ENCODE assay signal across 8 cellular contexts in the genomic region with DNA sequence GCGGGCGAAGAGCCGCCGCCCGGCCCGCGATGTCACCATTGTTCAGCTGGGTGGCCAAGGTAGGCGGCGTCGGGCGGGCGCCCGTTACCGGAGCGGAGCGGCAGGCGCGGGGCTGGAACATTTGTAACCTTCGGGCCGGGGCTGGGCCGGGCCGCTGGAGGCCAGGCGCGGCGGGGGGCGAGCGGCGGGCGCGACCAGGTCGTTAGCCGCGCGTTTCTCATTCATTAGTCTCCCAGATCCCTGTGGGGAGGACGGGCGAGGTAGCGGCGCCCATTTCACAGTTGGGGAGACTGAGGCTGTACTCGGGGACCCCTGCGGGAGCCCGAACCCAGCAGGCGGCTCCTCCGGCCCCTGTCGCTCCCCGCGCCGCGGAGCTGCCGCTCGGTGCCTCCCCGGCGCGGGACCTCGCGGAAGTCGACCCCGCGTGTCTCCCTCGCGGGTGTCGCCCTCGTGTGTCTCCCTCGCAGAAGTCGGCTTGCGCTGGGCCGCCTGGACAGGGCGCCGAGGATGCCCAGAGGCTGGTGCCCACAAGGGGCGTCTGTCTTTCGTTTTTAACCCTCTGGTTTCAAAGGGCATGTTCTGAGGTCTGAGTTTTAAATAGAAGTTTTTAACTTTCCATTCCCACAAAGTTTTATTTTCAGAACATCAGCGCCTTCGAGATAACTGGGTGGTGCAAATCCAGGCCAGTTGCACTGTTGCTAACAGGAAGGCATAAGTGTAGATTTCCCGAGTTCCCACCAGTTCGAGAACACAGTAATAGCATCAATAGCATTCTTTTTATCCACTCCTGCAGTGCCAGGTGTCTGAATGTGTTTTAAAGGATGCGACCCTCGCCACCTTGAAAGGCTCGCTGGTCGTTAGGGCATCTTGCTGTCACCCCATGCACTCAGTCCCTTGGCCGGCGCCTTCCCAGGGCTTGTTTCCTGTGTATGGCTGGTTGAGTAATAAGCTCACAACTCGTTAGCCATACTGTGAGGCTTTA. TPM values are rescaled to one million over a fixed set of nuclear protein-coding genes. Genes with fewer than 3 reads are reported as not detected.
DNase-seq lines count a peak whose midpoint lies in the region; ATAC-seq lines count a peak whose summit lies in the region.

No MANE protein-coding gene starts in this region.

- WGBS in mesodermal cell (ENCODE audit: insufficient coverage in 2 of 2), 2 experiments: 3 to 4% methylated on average over 49 to 57 of the region's 81 CpGs

- H3K4me3 ChIP-seq in endocrine pancreas (ENCODE audit: control insufficient read depth, insufficient read depth, low read length) (peak overlapping the region; percentile 87), mesodermal cell (ENCODE audit: extremely low read depth, insufficient read depth, low read length, poor library complexity, severe bottlenecking) (peak overlapping the region; percentile 72)

- peaks cover 28% of the 10 kb centered on the region for H3K4me1 Mint-ChIP-seq in activated CD8-positive, alpha-beta memory T cell treated with anti-CD3 and anti-CD28 coated beads, Interleukin-2, amount 10 ng/mL, durations not matched to agents 7 days and 5 days

- DNase-seq in SIG-M5 treated with dmso at 0.1 percent for 504 hours (lab: John Stamatoyannopoulos, UW; ENCODE audit: unreplicated experiment) (peak; percentile 52), SIG-M5 (lab: John Stamatoyannopoulos, UW) (no peak), NCI-H69 (lab: John Stamatoyannopoulos, UW) (peak; percentile 72)
- peak; percentile 84 for DNase-seq in activated CD8-positive, alpha-beta memory T cell treated with anti-CD3 and anti-CD28 coated beads, Interleukin-2, amount 10 ng/mL, durations not matched to agents 7 days and 5 days
- peak; percentile 62 to 63 for DNase-seq in stimulated activated CD8-positive, alpha-beta memory T cell treated with anti-CD3 and anti-CD28 coated beads, Interleukin-15, amount 100 ng/mL, for 4 hours (ENCODE audit: low read depth in 2 of 2)

- peak overlapping the region; percentile 77 for H3K4me3 Mint-ChIP-seq in activated CD8-positive, alpha-beta memory T cell treated with anti-CD3 and anti-CD28 coated beads, Interleukin-2, amount 10 ng/mL, durations not matched to agents 7 days and 5 days

- H3K36me3 ChIP-seq in endocrine pancreas (ENCODE audit: control insufficient read depth, insufficient read depth, low read length) (no peaks in the 10 kb centered on the region), mesodermal cell (ENCODE audit: control insufficient read depth, insufficient read depth, low read length) (no peaks in the 10 kb centered on the region)

- H3K9ac ChIP-seq in endocrine pancreas (ENCODE audit: control insufficient read depth, insufficient read depth, low read length): peak overlapping the region; percentile 65

- H3K9me3 ChIP-seq in endocrine pancreas (ENCODE audit: control insufficient read depth, low read length) (no peaks in the 10 kb centered on the region), mesodermal cell (ENCODE audit: control insufficient read depth, low read length) (no peaks in the 10 kb centered on the region)

- H3K9me3 Mint-ChIP-seq in activated CD8-positive, alpha-beta memory T cell treated with anti-CD3 and anti-CD28 coated beads, Interleukin-2, amount 10 ng/mL, durations not matched to agents 7 days and 5 days (ENCODE audit: low read depth): no peaks in the 10 kb centered on the region

- H3K4me1 ChIP-seq in endocrine pancreas (ENCODE audit: control insufficient read depth, insufficient read depth, low read length): no peaks in the 10 kb centered on the region
- H3K4me1 ChIP-seq in mesodermal cell (ENCODE audit: control insufficient read depth, insufficient read depth, low read length, poor library complexity, severe bottlenecking): peaks cover 23% of the 10 kb centered on the region

- H3K36me3 Mint-ChIP-seq in activated CD8-positive, alpha-beta memory T cell treated with anti-CD3 and anti-CD28 coated beads, Interleukin-2, amount 10 ng/mL, durations not matched to agents 7 days and 5 days: peaks cover 2% of the 10 kb centered on the region

- H3K27me3 ChIP-seq in endocrine pancreas (ENCODE audit: control insufficient read depth, insufficient read depth, low read length): no peaks in the 10 kb centered on the region

- peak overlapping the region; percentile 69 for H3K27ac ChIP-seq in mesodermal cell (ENCODE audit: low read depth, low read length, severe bottlenecking)

- H3K27ac Mint-ChIP-seq in activated CD8-positive, alpha-beta memory T cell treated with anti-CD3 and anti-CD28 coated beads, Interleukin-2, amount 10 ng/mL, durations not matched to agents 7 days and 5 days: peak overlapping the region; percentile 66

- peak; percentile 41 for ATAC-seq in HG02870 (IDR thresholded peaks at IDR 0.05; ENCODE audit: unreplicated experiment)
- peak; percentile 83 for ATAC-seq in activated CD8-positive, alpha-beta memory T cell treated with anti-CD3 and anti-CD28 coated beads, Interleukin-2, amount 10 ng/mL, durations not matched to agents 7 days and 5 days

- CTCF ChIA-PET in activated CD8-positive, alpha-beta memory T cell treated with anti-CD3 and anti-CD28 coated beads, Interleukin-2, amount 10 ng/mL, durations not matched to agents 7 days and 5 days (lab: Charles Lee): interaction anchor here (0.7 to 2.7 kb wide), 26 partner anchors 10 to 827 kb away, joined by 3 to 14 read pairs (median 3); a partner anchor contains a TSS

- H3K27me3 Mint-ChIP-seq in activated CD8-positive, alpha-beta memory T cell treated with anti-CD3 and anti-CD28 coated beads, Interleukin-2, amount 10 ng/mL, durations not matched to agents 7 days and 5 days: no peaks in the 10 kb centered on the region

RNA-seq across cellular contexts. Expression of a gene that starts 17.6 kb away (rescaled TPM):
- 1 to 10 TPM in 1 of 2 experiments, under 1 TPM in 1; 0.56 to 2.6 TPM for total RNA-seq in activated CD8-positive, alpha-beta memory T cell treated with anti-CD3 and anti-CD28 coated beads, Interleukin-2, amount 10 ng/mL, durations not matched to agents 7 days and 5 days
- polyA plus RNA-seq in mesodermal cell (2013, experiment 1 of 2): not detected
- not detected for polyA plus RNA-seq in mesodermal cell (2013, experiment 2 of 2)
